8 cellular contexts compared by ENCODE assay signal in the genomic region with DNA sequence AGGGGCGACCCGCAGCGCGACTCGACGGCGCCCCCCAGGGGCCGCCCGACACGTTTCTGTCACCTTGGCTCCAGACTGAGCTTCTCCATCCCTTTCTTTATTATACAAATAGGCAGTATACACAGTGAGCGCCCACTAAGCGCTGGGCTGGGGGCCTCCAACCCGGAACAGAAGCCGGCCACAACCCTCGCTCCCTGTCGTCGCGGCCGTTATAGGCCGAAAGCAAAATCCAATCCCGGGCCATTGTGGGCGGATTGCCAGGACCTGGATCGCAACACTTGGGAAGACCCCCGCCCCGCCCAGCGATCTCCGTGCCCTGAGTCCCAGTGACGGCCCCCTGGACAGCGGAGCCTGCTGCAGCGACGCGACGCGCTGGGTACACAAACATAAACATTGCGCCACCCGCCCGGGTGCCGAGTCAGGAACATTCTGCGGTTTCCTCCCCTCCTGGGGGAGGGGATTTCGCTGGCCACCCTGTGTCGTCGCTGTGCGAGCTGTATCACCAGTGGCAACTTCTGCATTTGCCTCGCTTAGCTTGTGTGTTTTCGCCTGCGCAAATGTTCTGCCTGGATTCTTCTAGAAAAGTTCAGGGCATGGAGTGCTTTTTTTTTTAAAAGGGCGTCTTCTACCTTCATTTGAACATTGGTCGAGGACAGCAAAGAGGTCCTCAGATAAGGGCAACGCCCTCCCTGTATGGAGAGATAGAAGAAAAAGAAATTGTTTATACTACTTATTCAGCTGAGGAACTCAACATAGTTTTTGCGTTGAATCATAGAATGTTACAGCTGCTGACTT. TPM values are rescaled to one million over a fixed set of nuclear protein-coding genes. Genes with fewer than 3 reads are reported as not detected.
DNase-seq lines count a peak whose midpoint lies in the region; ATAC-seq and TF ChIP-seq lines count a peak whose summit lies in the region.

No MANE protein-coding gene starts in this region.

- peaks cover 63% of the 10 kb centered on the region for H3K4me1 ChIP-seq in CD4-positive, CD25-positive, alpha-beta regulatory T cell (ENCODE audit: control insufficient read depth, insufficient read depth, low read length, poor library complexity, severe bottlenecking)

- H3K4me1 Mint-ChIP-seq in CD4-positive, CD25-positive, alpha-beta regulatory T cell: peaks cover 30 to 77% (median 58%) of the 10 kb centered on the region in 4 donors
- peaks cover 61% of the 10 kb centered on the region for H3K4me1 Mint-ChIP-seq in activated naive CD4-positive, alpha-beta T cell treated with anti-CD3 and anti-CD28 coated beads for 36 hours (ENCODE audit: low read depth)

- TF ChIP-seq RAD21 in Ishikawa (IDR thresholded peaks at IDR 0.05; ENCODE audit: low read depth): peak; percentile 62

- DNase-seq in CD4-positive, CD25-positive, alpha-beta regulatory T cell: peak; percentile 80 to 91 (median 81)
- DNase-seq in SK-MEL-5 (ENCODE audit: low read depth, low spot score) (peak; percentile 65), globus pallidus (ENCODE audit: low spot score) (peak; percentile 67), omental fat pad (ENCODE audit: low spot score) (peak; percentile 75)
- DNase-seq in activated naive CD4-positive, alpha-beta T cell treated with anti-CD3 and anti-CD28 coated beads for 36 hours: peak; percentile 79

- intact Hi-C loops in activated naive CD4-positive, alpha-beta T cell treated with anti-CD3 and anti-CD28 coated beads for 36 hours (cut with micrococcal nuclease): loop anchor here (1.0 to 10.0 kb wide), 8 partner anchors 35 to 1112 kb away; a partner anchor contains a TSS

- in situ Hi-C loops in SK-MEL-5 (cut with HindIII; ENCODE audit: low pct_unique_long_range_greater_than_20kb, low sequenced_read_pairs): no loop called here

- peak overlapping the region; percentile 100 for H3K27ac ChIP-seq in CD4-positive, CD25-positive, alpha-beta regulatory T cell (ENCODE audit: insufficient read depth, low read length, poor library complexity, severe bottlenecking)
- peak overlapping the region; percentile 96 for H3K27ac ChIP-seq in temporal lobe (ENCODE audit: low read depth, low read length)

- peaks cover 15% of the 10 kb centered on the region for H3K27me3 Mint-ChIP-seq in CD4-positive, CD25-positive, alpha-beta regulatory T cell
- no peaks in the 10 kb centered on the region for H3K27me3 Mint-ChIP-seq in activated naive CD4-positive, alpha-beta T cell treated with anti-CD3 and anti-CD28 coated beads for 36 hours (ENCODE audit: low read depth)

- TF ChIP-seq CTCF in omental fat pad (IDR thresholded peaks at IDR 0.05): peak in 1 of 3 donors; percentile 85

- peaks cover 25% of the 10 kb centered on the region for H3K36me3 ChIP-seq in CD4-positive, CD25-positive, alpha-beta regulatory T cell (ENCODE audit: control insufficient read depth, insufficient read depth, low read length)

- peaks cover 8% of the 10 kb centered on the region for H3K36me3 Mint-ChIP-seq in CD4-positive, CD25-positive, alpha-beta regulatory T cell
- peaks cover 14% of the 10 kb centered on the region for H3K36me3 Mint-ChIP-seq in activated naive CD4-positive, alpha-beta T cell treated with anti-CD3 and anti-CD28 coated beads for 36 hours (ENCODE audit: low read depth)

- H3K27ac Mint-ChIP-seq in CD4-positive, CD25-positive, alpha-beta regulatory T cell: peak overlapping the region; percentile 97 to 100 (median 100)
- H3K27ac Mint-ChIP-seq in activated naive CD4-positive, alpha-beta T cell treated with anti-CD3 and anti-CD28 coated beads for 36 hours: peak overlapping the region; percentile 93

- no peak for TF ChIP-seq EP300 in Ishikawa (IDR thresholded peaks at IDR 0.05; ENCODE audit: borderline replicate concordance)

- no peaks in the 10 kb centered on the region for H3K9me3 ChIP-seq in CD4-positive, CD25-positive, alpha-beta regulatory T cell (ENCODE audit: control insufficient read depth in 2 of 2, low read length in 2 of 2)

- CTCF ChIA-PET in activated naive CD4-positive, alpha-beta T cell treated with anti-CD3 and anti-CD28 coated beads for 36 hours (lab: Charles Lee): interaction anchor here (0.7 to 2.6 kb wide), 18 partner anchors 8 to 320 kb away, joined by 3 to 14 read pairs (median 4); no protein-coding TSS in a partner anchor

- peaks cover 0 to 2% (median 0%) of the 10 kb centered on the region in 7 donors for H3K9me3 Mint-ChIP-seq in CD4-positive, CD25-positive, alpha-beta regulatory T cell
- H3K9me3 Mint-ChIP-seq in activated naive CD4-positive, alpha-beta T cell treated with anti-CD3 and anti-CD28 coated beads for 36 hours: no peaks in the 10 kb centered on the region

- peak overlapping the region; percentile 94 to 99 (median 96) for H3K4me3 Mint-ChIP-seq in CD4-positive, CD25-positive, alpha-beta regulatory T cell
- H3K4me3 Mint-ChIP-seq in activated naive CD4-positive, alpha-beta T cell treated with anti-CD3 and anti-CD28 coated beads for 36 hours: peak overlapping the region; percentile 90

- peak overlapping the region; percentile 84 for H3K4me3 ChIP-seq in CD4-positive, CD25-positive, alpha-beta regulatory T cell (ENCODE audit: low read depth, low read length)

- peak; percentile 49 to 51 for ATAC-seq in CD4-positive, CD25-positive, alpha-beta regulatory T cell (ENCODE audit: low read depth in 2 of 2)
- ATAC-seq in GM21360 (IDR thresholded peaks at IDR 0.05; ENCODE audit: unreplicated experiment) (peak; percentile 39), omental fat pad (ENCODE audit: low FRiP score) (peak; percentile 5)

- H3K27me3 ChIP-seq in CD4-positive, CD25-positive, alpha-beta regulatory T cell (ENCODE audit: control insufficient read depth, insufficient read depth, low read length): no peaks in the 10 kb centered on the region

TF ChIP-seq in Ishikawa, 13 proteins besides CTCF, POLR2A, EP300 and RAD21:
- TF ChIP-seq CEBPB (IDR thresholded peaks at IDR 0.05): peak; percentile 72
- peak; percentile 26; the same call in 1 of the 2 replicates for TF ChIP-seq TCF12 (IDR thresholded peaks at IDR 0.05; ENCODE audit: low read depth)
- TF ChIP-seq CREB1 (IDR thresholded peaks at IDR 0.05; ENCODE audit: low read depth): no peak
- TF ChIP-seq TEAD4 (IDR thresholded peaks at IDR 0.05): 0 out of 2 replicates have a peak, but pooled peaks have one; percentile 13
- TF ChIP-seq FOXM1 (IDR thresholded peaks at IDR 0.05; ENCODE audit: borderline replicate concordance, low read depth): no peak
- TF ChIP-seq, protein P1, sequence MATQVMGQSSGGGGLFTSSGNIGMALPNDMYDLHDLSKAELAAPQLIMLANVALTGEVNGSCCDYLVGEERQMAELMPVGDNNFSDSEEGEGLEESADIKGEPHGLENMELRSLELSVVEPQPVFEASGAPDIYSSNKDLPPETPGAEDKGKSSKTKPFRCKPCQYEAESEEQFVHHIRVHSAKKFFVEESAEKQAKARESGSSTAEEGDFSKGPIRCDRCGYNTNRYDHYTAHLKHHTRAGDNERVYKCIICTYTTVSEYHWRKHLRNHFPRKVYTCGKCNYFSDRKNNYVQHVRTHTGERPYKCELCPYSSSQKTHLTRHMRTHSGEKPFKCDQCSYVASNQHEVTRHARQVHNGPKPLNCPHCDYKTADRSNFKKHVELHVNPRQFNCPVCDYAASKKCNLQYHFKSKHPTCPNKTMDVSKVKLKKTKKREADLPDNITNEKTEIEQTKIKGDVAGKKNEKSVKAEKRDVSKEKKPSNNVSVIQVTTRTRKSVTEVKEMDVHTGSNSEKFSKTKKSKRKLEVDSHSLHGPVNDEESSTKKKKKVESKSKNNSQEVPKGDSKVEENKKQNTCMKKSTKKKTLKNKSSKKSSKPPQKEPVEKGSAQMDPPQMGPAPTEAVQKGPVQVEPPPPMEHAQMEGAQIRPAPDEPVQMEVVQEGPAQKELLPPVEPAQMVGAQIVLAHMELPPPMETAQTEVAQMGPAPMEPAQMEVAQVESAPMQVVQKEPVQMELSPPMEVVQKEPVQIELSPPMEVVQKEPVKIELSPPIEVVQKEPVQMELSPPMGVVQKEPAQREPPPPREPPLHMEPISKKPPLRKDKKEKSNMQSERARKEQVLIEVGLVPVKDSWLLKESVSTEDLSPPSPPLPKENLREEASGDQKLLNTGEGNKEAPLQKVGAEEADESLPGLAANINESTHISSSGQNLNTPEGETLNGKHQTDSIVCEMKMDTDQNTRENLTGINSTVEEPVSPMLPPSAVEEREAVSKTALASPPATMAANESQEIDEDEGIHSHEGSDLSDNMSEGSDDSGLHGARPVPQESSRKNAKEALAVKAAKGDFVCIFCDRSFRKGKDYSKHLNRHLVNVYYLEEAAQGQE (IDR thresholded peaks at IDR 0.05; ENCODE audit: low read depth): no peak
- peak; percentile 76; the same call in 1 of the 2 replicates for TF ChIP-seq ZBTB7A (IDR thresholded peaks at IDR 0.05; ENCODE audit: low read depth)
- no peak for TF ChIP-seq EGR1 (IDR thresholded peaks at IDR 0.05)
- TF ChIP-seq YY1 (IDR thresholded peaks at IDR 0.05; ENCODE audit: low read depth): no peak
- no peak for TF ChIP-seq TAF1 (IDR thresholded peaks at IDR 0.05; ENCODE audit: low read depth)
- TF ChIP-seq NFIC (IDR thresholded peaks at IDR 0.05): peak; percentile 12; the same call in 1 of the 2 replicates
- TF ChIP-seq, protein P2, sequence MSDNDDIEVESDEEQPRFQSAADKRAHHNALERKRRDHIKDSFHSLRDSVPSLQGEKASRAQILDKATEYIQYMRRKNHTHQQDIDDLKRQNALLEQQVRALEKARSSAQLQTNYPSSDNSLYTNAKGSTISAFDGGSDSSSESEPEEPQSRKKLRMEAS (IDR thresholded peaks at IDR 0.05): peak; percentile 50
- TF ChIP-seq, protein P3, sequence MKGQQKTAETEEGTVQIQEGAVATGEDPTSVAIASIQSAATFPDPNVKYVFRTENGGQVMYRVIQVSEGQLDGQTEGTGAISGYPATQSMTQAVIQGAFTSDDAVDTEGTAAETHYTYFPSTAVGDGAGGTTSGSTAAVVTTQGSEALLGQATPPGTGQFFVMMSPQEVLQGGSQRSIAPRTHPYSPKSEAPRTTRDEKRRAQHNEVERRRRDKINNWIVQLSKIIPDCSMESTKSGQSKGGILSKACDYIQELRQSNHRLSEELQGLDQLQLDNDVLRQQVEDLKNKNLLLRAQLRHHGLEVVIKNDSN (IDR thresholded peaks at IDR 0.05): no peak

RNA-seq across cellular contexts. Expression of a gene that starts 1.3 kb away (rescaled TPM):
- 2,095 TPM for total RNA-seq in CD4-positive, CD25-positive, alpha-beta regulatory T cell
- polyA plus RNA-seq in CD4-positive, CD25-positive, alpha-beta regulatory T cell: 100 to 1,000 TPM; 298 to 551 (median 412) TPM
- total RNA-seq in SK-MEL-5 (2014; rRNA removed; shearing (Covaris generic)): 10.9 and 11.3 TPM in 2 replicates
- 10.7 and 11.3 TPM in 2 replicates for polyA plus RNA-seq in SK-MEL-5 (2015; cell fraction: cytosol; rRNA removed)
- 16.0 and 19.7 TPM in 2 replicates for polyA plus RNA-seq in SK-MEL-5 (2015; cell fraction: nucleus; rRNA removed)
- total RNA-seq in activated naive CD4-positive, alpha-beta T cell treated with anti-CD3 and anti-CD28 coated beads for 36 hours: 1 to 10 TPM; 7.0 to 7.3 TPM
- total RNA-seq in omental fat pad (1,000 to 10,000 TPM; 1,645 to 2,968 (median 1,824) TPM), temporal lobe (58.5 TPM)

Comparison
In these comparisons a context has a peak if more than half of its experiments do, and no peak if none do; other contexts are left out.
1. Peak in every context shown above with its lines: DNase-seq, ATAC-seq, H3K4me3 ChIP-seq and H3K27ac ChIP-seq.
2. RNA of a gene that starts 1.3 kb away (total RNA-seq): 2,095 TPM in CD4-positive, CD25-positive, alpha-beta regulatory T cell (single experiment) and 1,645 to 2,968 TPM in omental fat pad; 58.5 TPM in temporal lobe (single experiment), 10.9 to 11.3 TPM in SK-MEL-5 and 7.0 to 7.3 TPM in activated naive CD4-positive, alpha-beta T cell treated with anti-CD3 and anti-CD28 coated beads for 36 hours; every median in the first group is over 10 times any median in the second.